In genomic region chr20:51767867-51768758, GRCh38 we compare ENCODE assay signal across 1 cellular context.
A peak's percentile ranks its signal among the peaks of the same experiment; 100 is the strongest.
TF ChIP-seq lines count a peak whose summit lies in the region.

TSS of gene ATP9A (minus strand) at chr20:51768390. CDS start at chr20:51768369, 21 bp downstream.

TF ChIP-seq in H1, 55 proteins besides CTCF, POLR2A, EP300 and RAD21 (continued from another document):
- no peak for TF ChIP-seq ATF2 (IDR thresholded peaks at IDR 0.05; ENCODE audit: low read length)
- no peak for TF ChIP-seq RFX5 (IDR thresholded peaks at IDR 0.05; ENCODE audit: borderline replicate concordance, low read depth, low read length)
- no peak for TF ChIP-seq SIRT6 (IDR thresholded peaks at IDR 0.05; ENCODE audit: low read length)
- TF ChIP-seq KDM4A (IDR thresholded peaks at IDR 0.05; ENCODE audit: low read depth, low read length, severe bottlenecking), result peak; percentile 46
